9 cellular contexts compared by ENCODE assay signal in genomic region chr6:169252805-169253189, GRCh38. TPM values are rescaled to one million over a fixed set of nuclear protein-coding genes. Genes with fewer than 3 reads are reported as not detected.
DNase-seq lines count a peak whose midpoint lies in the region; ATAC-seq and TF ChIP-seq lines count a peak whose summit lies in the region.
"Had no signal": no experiment of that assay in that cellular context is flagged by ENCODE, and none has a peak within 500 bp of the region (broad histone marks: within the 10 kb centered on the region; RNA-seq: fewer than 3 reads in every experiment).

No MANE protein-coding gene starts in this region.

- no peak for TF ChIP-seq CTCF in stomach (IDR thresholded peaks at IDR 0.05)

- intact Hi-C loops in stomach (cut with DNase I; ENCODE audit: low total_unique reads) = no loop called here

- H3K27me3 Mint-ChIP-seq in stimulated activated naive CD8-positive, alpha-beta T cell treated with anti-CD3 and anti-CD28 coated beads, Interleukin-15, amount 100 ng/mL, for 72 hours = peaks cover 74% of the 10 kb centered on the region

- no peak overlapping the region for H3K4me3 Mint-ChIP-seq in stimulated activated naive CD8-positive, alpha-beta T cell treated with anti-CD3 and anti-CD28 coated beads, Interleukin-15, amount 100 ng/mL, for 72 hours

- H3K27ac ChIP-seq in HUES6 (ENCODE audit: low read depth, low read length) (no peak overlapping the region), stomach (peak overlapping the region in 3 of 5 donors; percentile 11 to 63 (median 44))
- H3K27ac ChIP-seq: colonic mucosa had no signal

- H3K27me3 ChIP-seq in HUES6 (ENCODE audit: control insufficient read depth, insufficient read depth, low read length) (peaks cover 44% of the 10 kb centered on the region), stomach (peaks cover 0 to 57% (median 22%) of the 10 kb centered on the region in 3 donors)

- peaks cover 33% of the 10 kb centered on the region for H3K4me1 Mint-ChIP-seq in stimulated activated naive CD8-positive, alpha-beta T cell treated with anti-CD3 and anti-CD28 coated beads, Interleukin-15, amount 100 ng/mL, for 72 hours

- no peak for TF ChIP-seq POLR2A in stomach (IDR thresholded peaks at IDR 0.05)

- DNase-seq in amygdala (lab: John Stamatoyannopoulos, UW) = peak in 29 of 56 donors; percentile 17 to 71 (median 46)
- peak; percentile 38 for DNase-seq in iris pigment epithelial cell (ENCODE audit: low read depth)
- DNase-seq in stomach = no peak
- DNase-seq in ureter (ENCODE audit: low spot score) = no peak
- DNase-seq in stimulated activated naive CD8-positive, alpha-beta T cell treated with anti-CD3 and anti-CD28 coated beads, Interleukin-15, amount 100 ng/mL, for 72 hours = no peak
- DNase-seq in NCI-H2081 treated with DMSO at 0.1 percent for 48 hours (lab: John Stamatoyannopoulos, UW) = no peak
- DNase-seq: colonic mucosa had no signal

- no peak for TF ChIP-seq EP300 in stomach (IDR thresholded peaks at IDR 0.05)

- 3 to 11% (median 7%) methylated on average over 6 of the region's 6 CpGs for WGBS in stomach, 5 donors

- ATAC-seq in HG03025 (IDR thresholded peaks at IDR 0.05; ENCODE audit: low FRiP score, unreplicated experiment) = no peak
- no peak for ATAC-seq in stimulated activated naive CD8-positive, alpha-beta T cell treated with anti-CD3 and anti-CD28 coated beads, Interleukin-15, amount 100 ng/mL, for 72 hours

- peak overlapping the region; percentile 61 for H3K9ac ChIP-seq in HUES6 (ENCODE audit: low read length)

- H3K4me1 ChIP-seq in HUES6 (ENCODE audit: control insufficient read depth, insufficient read depth, low read length) (peaks cover 41% of the 10 kb centered on the region), stomach (peaks cover 9 to 29% (median 19%) of the 10 kb centered on the region in 4 donors)
- H3K4me1 ChIP-seq: colonic mucosa had no signal

- peaks cover under 1 to 12% of the 10 kb centered on the region in 2 donors for H3K9me3 Mint-ChIP-seq in stimulated activated naive CD8-positive, alpha-beta T cell treated with anti-CD3 and anti-CD28 coated beads, Interleukin-15, amount 100 ng/mL, for 72 hours

- H3K9me3 ChIP-seq in HUES6 (ENCODE audit: control insufficient read depth, insufficient read depth, low read depth, low read length) = peaks cover 1% of the 10 kb centered on the region
- peaks cover 0 to 7% (median 0%) of the 10 kb centered on the region in 4 donors for H3K9me3 ChIP-seq in stomach
- H3K9me3 ChIP-seq: colonic mucosa had no signal

- H3K4me3 ChIP-seq in HUES6 (ENCODE audit: low read depth, low read length) (peak overlapping the region; percentile 56), stomach (peak overlapping the region; percentile 26 to 39 (median 31))
- H3K4me3 ChIP-seq: colonic mucosa had no signal

- H3K27ac Mint-ChIP-seq in stimulated activated naive CD8-positive, alpha-beta T cell treated with anti-CD3 and anti-CD28 coated beads, Interleukin-15, amount 100 ng/mL, for 72 hours = no peak overlapping the region

- H3K36me3 ChIP-seq in HUES6 (ENCODE audit: control insufficient read depth, insufficient read depth, low read length) = peaks cover 9% of the 10 kb centered on the region
- peaks cover 0 to 8% (median 2%) of the 10 kb centered on the region in 4 donors for H3K36me3 ChIP-seq in stomach
- H3K36me3 ChIP-seq: colonic mucosa had no signal

RNA-seq across cellular contexts. Expression of gene THBS2, which starts 0.8 kb away (rescaled TPM):
- total RNA-seq in stomach (10 to 100 TPM in 2 of 5 donors, 1 to 10 TPM in 2, under 1 TPM in 1; under 0.01 to 56.0 (median 7.7) TPM), ureter (65.8 TPM)
- under 1 TPM; 0.31 to 0.87 (median 0.70) TPM for polyA plus RNA-seq in stomach

Comparison
In these comparisons a context has a peak if more than half of its experiments do, and no peak if none do; other contexts are left out.
1. DNase-seq: peak in amygdala (29 of 56) and iris pigment epithelial cell (single experiment); none in stomach (single experiment), ureter (single experiment), stimulated activated naive CD8-positive, alpha-beta T cell treated with anti-CD3 and anti-CD28 coated beads, Interleukin-15, amount 100 ng/mL, for 72 hours (0 of 2) and NCI-H2081 treated with DMSO at 0.1 percent for 48 hours (single experiment).